In the genomic region with DNA sequence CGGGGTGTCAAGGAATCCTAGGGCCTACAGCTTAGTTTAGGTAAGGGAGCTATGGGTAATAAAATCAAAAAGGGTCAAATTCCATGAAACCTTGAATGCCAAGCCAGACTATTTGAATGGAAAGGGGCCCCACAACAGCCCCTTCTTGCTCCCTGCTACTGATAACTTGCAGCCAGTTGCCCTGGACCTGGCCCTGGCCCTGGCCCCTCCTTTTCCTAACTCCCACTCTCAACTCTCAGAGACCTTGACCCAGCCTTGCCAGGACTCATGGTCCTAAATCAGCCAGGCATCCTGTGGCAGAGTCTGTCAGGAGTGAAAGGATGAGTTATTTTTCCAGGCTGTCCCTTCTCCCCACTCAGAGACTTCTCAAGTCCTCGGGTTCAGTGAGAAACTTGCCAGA, we compare ENCODE assay signal across 28 cellular contexts.
"Had no signal": no experiment of that assay in that cellular context is flagged by ENCODE, and none has a peak within 500 bp of the region (broad histone marks: within the 10 kb centered on the region; RNA-seq: fewer than 3 reads in every experiment).

No MANE protein-coding gene starts in this region.

- H3K27ac ChIP-seq: adrenal gland, body of pancreas, gastroesophageal sphincter, skin epidermis, thoracic aorta, vagina had no signal

- FAIRE-seq: endothelial cell of umbilical vein had no signal

- H3K4me3 Mint-ChIP-seq: activated CD4-positive, alpha-beta memory T cell treated with anti-CD3 and anti-CD28 coated beads for 36 hours; activated CD4-positive, alpha-beta T cell treated with anti-CD3 and anti-CD28 coated beads, Interleukin-2, amount 10 ng/mL, durations not matched to agents 24 days and 14 days; activated naive CD4-positive, alpha-beta T cell treated with anti-CD3 and anti-CD28 coated beads for 36 hours; activated naive CD8-positive, alpha-beta T cell treated with anti-CD3 and anti-CD28 coated beads for 36 hours; activated T-helper 1 cell treated with anti-CD3 and anti-CD28 coated beads, Interleukin-12 subunit alpha, Interleukin-12 subunit beta, Interleukin-2, Interleukin-4 antibody, amounts not matched to agents 30 ng/mL and 10 ng/mL and 1 ng/mL, durations not matched to agents 14 hours and 24 hours and 36 hours; effector memory CD8-positive, alpha-beta T cell had no signal

- H3K9me3 Mint-ChIP-seq: activated CD4-positive, alpha-beta memory T cell treated with anti-CD3 and anti-CD28 coated beads for 36 hours; activated CD4-positive, alpha-beta T cell treated with anti-CD3 and anti-CD28 coated beads, Interleukin-2, amount 10 ng/mL, durations not matched to agents 24 days and 14 days; activated naive CD4-positive, alpha-beta T cell treated with anti-CD3 and anti-CD28 coated beads for 36 hours; activated naive CD8-positive, alpha-beta T cell treated with anti-CD3 and anti-CD28 coated beads for 36 hours; activated T-helper 1 cell treated with anti-CD3 and anti-CD28 coated beads, Interleukin-12 subunit alpha, Interleukin-12 subunit beta, Interleukin-2, Interleukin-4 antibody, amounts not matched to agents 30 ng/mL and 10 ng/mL and 1 ng/mL, durations not matched to agents 14 hours and 24 hours and 36 hours; effector memory CD8-positive, alpha-beta T cell; naive B cell; T-cell had no signal

- H3K27me3 ChIP-seq: adrenal gland, body of pancreas, gastroesophageal sphincter, vagina had no signal

- H3K9me3 ChIP-seq: adrenal gland, body of pancreas, gastroesophageal sphincter, thoracic aorta, vagina had no signal

- H3K36me3 Mint-ChIP-seq: activated CD4-positive, alpha-beta memory T cell treated with anti-CD3 and anti-CD28 coated beads for 36 hours; activated naive CD8-positive, alpha-beta T cell treated with anti-CD3 and anti-CD28 coated beads for 36 hours; naive B cell; T-cell had no signal

- DNase-seq: activated CD4-positive, alpha-beta memory T cell treated with anti-CD3 and anti-CD28 coated beads for 36 hours; activated CD4-positive, alpha-beta T cell treated with anti-CD3 and anti-CD28 coated beads, Interleukin-2, amount 10 ng/mL, durations not matched to agents 24 days and 14 days; activated CD4-positive, CD25-positive, alpha-beta regulatory T cell treated with anti-CD3 and anti-CD28 coated beads, Interleukin-2, amount 50 U/mL, for 72 hours; activated CD8-positive, alpha-beta memory T cell treated with anti-CD3 and anti-CD28 coated beads, Interleukin-2, amount 50 U/mL, for 4 hours; activated effector memory CD4-positive, alpha-beta T cell treated with anti-CD3 and anti-CD28 coated beads, Interleukin-2, amount 50 U/mL, for 16 hours; activated naive CD4-positive, alpha-beta T cell treated with anti-CD3 and anti-CD28 coated beads for 36 hours; activated naive CD8-positive, alpha-beta T cell treated with anti-CD3 and anti-CD28 coated beads for 36 hours; activated T-cell treated with anti-CD3 and anti-CD28 coated beads, Interleukin-2, amount 50 U/mL, for 1 hour; body of pancreas; cortex of kidney; effector memory CD8-positive, alpha-beta T cell; kidney glomerular epithelial cell; left ventricle myocardium superior; naive B cell; occipital lobe; stimulated activated CD4-positive, alpha-beta T cell treated with anti-CD3 and anti-CD28 coated beads, Interleukin-12 subunit alpha, Interleukin-12 subunit beta, amount 100 ng/mL, for 4 hours; stimulated activated CD4-positive, alpha-beta T cell treated with anti-CD3 and anti-CD28 coated beads, Interleukin-4, amount 100 ng/mL, for 1 hour; stimulated activated naive CD8-positive, alpha-beta T cell treated with anti-CD3 and anti-CD28 coated beads, Interleukin-15, Interleukin-2, amounts not matched to agents 100 U/mL and 50 U/mL, for 24 hours; T-cell; trophoblast cell had no signal

- H3K27me3 Mint-ChIP-seq: effector memory CD8-positive, alpha-beta T cell; naive B cell; T-cell had no signal

- H3K27ac Mint-ChIP-seq: activated CD4-positive, alpha-beta memory T cell treated with anti-CD3 and anti-CD28 coated beads for 36 hours; activated CD4-positive, alpha-beta T cell treated with anti-CD3 and anti-CD28 coated beads, Interleukin-2, amount 10 ng/mL, durations not matched to agents 24 days and 14 days; activated naive CD4-positive, alpha-beta T cell treated with anti-CD3 and anti-CD28 coated beads for 36 hours; activated naive CD8-positive, alpha-beta T cell treated with anti-CD3 and anti-CD28 coated beads for 36 hours; activated T-helper 1 cell treated with anti-CD3 and anti-CD28 coated beads, Interleukin-12 subunit alpha, Interleukin-12 subunit beta, Interleukin-2, Interleukin-4 antibody, amounts not matched to agents 30 ng/mL and 10 ng/mL and 1 ng/mL, durations not matched to agents 14 hours and 24 hours and 36 hours; effector memory CD8-positive, alpha-beta T cell; T-cell had no signal

- H3K36me3 ChIP-seq: adrenal gland, gastroesophageal sphincter, thoracic aorta, vagina had no signal

- ATAC-seq: body of pancreas; effector memory CD8-positive, alpha-beta T cell; gastroesophageal sphincter; left ventricle myocardium superior; sciatic nerve; stimulated activated naive CD8-positive, alpha-beta T cell treated with anti-CD3 and anti-CD28 coated beads, Interleukin-15, Interleukin-2, amounts not matched to agents 100 U/mL and 50 U/mL, for 24 hours; T-cell had no signal

- H3K4me3 ChIP-seq: adrenal gland, body of pancreas, gastroesophageal sphincter, skin epidermis, thoracic aorta, vagina had no signal
